Comparison of ENCODE assay signal across 1 cellular context in the genomic region with DNA sequence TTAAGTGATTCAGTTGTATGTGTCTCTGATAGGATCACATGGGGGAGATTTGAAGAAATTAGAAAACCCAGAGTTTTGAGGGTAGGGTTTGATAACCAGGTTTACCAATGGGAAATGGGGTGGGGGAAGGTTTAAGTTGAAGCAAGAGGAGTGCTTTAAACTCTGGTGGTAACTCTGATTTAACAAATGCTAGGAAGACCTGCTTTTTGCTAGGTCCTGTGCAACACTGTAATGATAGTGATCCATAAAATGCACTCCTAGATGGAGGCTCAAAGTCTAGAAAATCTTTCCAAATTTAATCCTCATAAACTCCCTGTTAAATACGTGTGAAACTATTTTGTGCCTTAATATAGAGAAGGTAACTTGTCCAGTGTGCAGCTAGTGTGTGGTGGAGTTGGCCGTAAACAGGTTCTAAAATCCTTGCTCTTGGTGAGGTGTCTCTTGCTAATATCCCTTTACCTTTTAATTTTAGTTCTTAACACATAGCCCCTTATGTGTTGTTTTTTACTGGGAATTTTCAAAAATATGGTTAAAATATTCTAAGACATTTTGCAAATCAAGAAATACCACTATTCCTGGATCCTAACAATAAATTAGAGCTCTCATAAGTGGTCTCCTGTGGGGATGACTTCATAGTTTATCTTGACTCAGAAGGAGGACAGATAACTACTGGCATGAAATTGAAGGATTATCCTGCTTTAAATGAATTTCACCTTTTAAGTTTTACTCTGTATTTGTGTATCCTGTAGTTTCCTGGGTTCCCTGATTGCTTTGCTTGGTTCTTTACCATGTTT.
A peak's percentile ranks its signal among the peaks of the same experiment; 100 is the strongest.
TF ChIP-seq lines count a peak whose summit lies in the region.

No MANE protein-coding gene starts in this region.

TF ChIP-seq in HepG2, 621 proteins besides CTCF, POLR2A, EP300 and RAD21:
- TF ChIP-seq, protein P1, sequence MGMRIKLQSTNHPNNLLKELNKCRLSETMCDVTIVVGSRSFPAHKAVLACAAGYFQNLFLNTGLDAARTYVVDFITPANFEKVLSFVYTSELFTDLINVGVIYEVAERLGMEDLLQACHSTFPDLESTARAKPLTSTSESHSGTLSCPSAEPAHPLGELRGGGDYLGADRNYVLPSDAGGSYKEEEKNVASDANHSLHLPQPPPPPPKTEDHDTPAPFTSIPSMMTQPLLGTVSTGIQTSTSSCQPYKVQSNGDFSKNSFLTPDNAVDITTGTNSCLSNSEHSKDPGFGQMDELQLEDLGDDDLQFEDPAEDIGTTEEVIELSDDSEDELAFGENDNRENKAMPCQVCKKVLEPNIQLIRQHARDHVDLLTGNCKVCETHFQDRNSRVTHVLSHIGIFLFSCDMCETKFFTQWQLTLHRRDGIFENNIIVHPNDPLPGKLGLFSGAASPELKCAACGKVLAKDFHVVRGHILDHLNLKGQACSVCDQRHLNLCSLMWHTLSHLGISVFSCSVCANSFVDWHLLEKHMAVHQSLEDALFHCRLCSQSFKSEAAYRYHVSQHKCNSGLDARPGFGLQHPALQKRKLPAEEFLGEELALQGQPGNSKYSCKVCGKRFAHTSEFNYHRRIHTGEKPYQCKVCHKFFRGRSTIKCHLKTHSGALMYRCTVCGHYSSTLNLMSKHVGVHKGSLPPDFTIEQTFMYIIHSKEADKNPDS (CRISPR knock-in tag; IDR thresholded peaks at IDR 0.05), result no peak
- TF ChIP-seq RBFOX2 (IDR thresholded peaks at IDR 0.05; ENCODE audit: low read depth, low read length), result peak; percentile 63
- TF ChIP-seq YY1 (IDR thresholded peaks at IDR 0.05; ENCODE audit: insufficient read depth, insufficient replicate concordance, low read depth, low read length), result no peak
- TF ChIP-seq RFXANK (CRISPR knock-in tag; IDR thresholded peaks at IDR 0.05), result no peak
- no peak for TF ChIP-seq THAP11 (CRISPR knock-in tag; IDR thresholded peaks at IDR 0.05)
- TF ChIP-seq NKX3-1 (CRISPR knock-in tag; IDR thresholded peaks at IDR 0.05), result no peak
- TF ChIP-seq RBM22 (optimal IDR thresholded peaks at IDR 0.05; ENCODE audit: low read length), result peak; percentile 29
TF ChIP-seq in HepG2: peak in this region for 2.
